Comparison of ENCODE assay signal across 18 cellular contexts in genomic region chr16:49961087-49961486, GRCh38.
DNase-seq lines count a peak whose midpoint lies in the region; ATAC-seq and TF ChIP-seq lines count a peak whose summit lies in the region.
"Had no signal": no experiment of that assay in that cellular context is flagged by ENCODE, and none has a peak within 500 bp of the region (broad histone marks: within the 10 kb centered on the region; RNA-seq: fewer than 3 reads in every experiment).

No MANE protein-coding gene starts in this region.

- H3K4me1 Mint-ChIP-seq in osteocyte (ENCODE audit: unreplicated experiment): peaks cover 24% of the 10 kb centered on the region
- H3K4me1 Mint-ChIP-seq: activated naive CD4-positive, alpha-beta T cell treated with anti-CD3 and anti-CD28 coated beads, Interleukin-2, amount 10 ng/mL, durations not matched to agents 7 days and 5 days; stimulated activated memory B cell treated with anti-CD40 and anti-IgM and Interleukin-4, amounts not matched to agents 10 μg/mL and 1 μg/mL and 100 μg/mL, for 72 hours had no signal

- H3K27ac Mint-ChIP-seq in osteocyte (ENCODE audit: unreplicated experiment): peak overlapping the region; percentile 55
- H3K27ac Mint-ChIP-seq: activated naive CD4-positive, alpha-beta T cell treated with anti-CD3 and anti-CD28 coated beads, Interleukin-2, amount 10 ng/mL, durations not matched to agents 7 days and 5 days; endodermal cell; stimulated activated memory B cell treated with anti-CD40 and anti-IgM and Interleukin-4, amounts not matched to agents 10 μg/mL and 1 μg/mL and 100 μg/mL, for 72 hours; T-helper 2 cell treated with Interferon-gamma antibody and Interleukin-4, amounts not matched to agents 5 μg/mL and 100 μg/mL, for 36 hours had no signal

- peaks cover 11% of the 10 kb centered on the region for H3K27me3 Mint-ChIP-seq in osteocyte (ENCODE audit: unreplicated experiment)

- H3K9me3 Mint-ChIP-seq in osteocyte (ENCODE audit: unreplicated experiment): no peaks in the 10 kb centered on the region
- H3K9me3 Mint-ChIP-seq: activated naive CD4-positive, alpha-beta T cell treated with anti-CD3 and anti-CD28 coated beads, Interleukin-2, amount 10 ng/mL, durations not matched to agents 7 days and 5 days; endodermal cell; stimulated activated memory B cell treated with anti-CD40 and anti-IgM and Interleukin-4, amounts not matched to agents 10 μg/mL and 1 μg/mL and 100 μg/mL, for 72 hours; T-helper 2 cell treated with Interferon-gamma antibody and Interleukin-4, amounts not matched to agents 5 μg/mL and 100 μg/mL, for 36 hours had no signal

- DNase-seq in GM04503 (ENCODE audit: low read depth) (peak; percentile 43), NCI-H69 (lab: John Stamatoyannopoulos, UW) (peak; percentile 47), cardiac fibroblast (ENCODE audit: low read depth in 2 of 2) (peak; percentile 25 to 28), osteocyte (ENCODE audit: extremely low spot score, unreplicated experiment) (no peak), NCI-H524 treated with DMSO at 0.1 percent for 48 hours (lab: John Stamatoyannopoulos, UW) (no peak), NCI-H345 (lab: John Stamatoyannopoulos, UW) (no peak)
- DNase-seq: activated CD8-positive, alpha-beta memory T cell treated with anti-CD3 and anti-CD28 coated beads, Interleukin-2, amount 50 U/mL, for 48 hours; activated naive CD4-positive, alpha-beta T cell treated with anti-CD3 and anti-CD28 coated beads, Interleukin-2, amount 10 ng/mL, durations not matched to agents 7 days and 5 days; C1 segment of cervical spinal cord; central memory CD4-positive, alpha-beta T cell; endodermal cell; NK-92 treated with Interleukin-12 subunit alpha and Interleukin-12 subunit beta, amount 100 ng/mL, for 24 hours; SHP77 treated with DMSO at 0.1 percent for 48 hours; sigmoid colon had no signal

- H3K4me3 Mint-ChIP-seq in osteocyte (ENCODE audit: unreplicated experiment): no peak overlapping the region
- H3K4me3 Mint-ChIP-seq: activated naive CD4-positive, alpha-beta T cell treated with anti-CD3 and anti-CD28 coated beads, Interleukin-2, amount 10 ng/mL, durations not matched to agents 7 days and 5 days; endodermal cell; stimulated activated memory B cell treated with anti-CD40 and anti-IgM and Interleukin-4, amounts not matched to agents 10 μg/mL and 1 μg/mL and 100 μg/mL, for 72 hours; T-helper 2 cell treated with Interferon-gamma antibody and Interleukin-4, amounts not matched to agents 5 μg/mL and 100 μg/mL, for 36 hours had no signal

- H3K4me3 ChIP-seq in cardiac fibroblast (replicated peaks in 1 of 2; ENCODE audit: low read depth in 2 of 2, low read length in 2 of 2): no peak overlapping the region
- H3K4me3 ChIP-seq: sigmoid colon had no signal

- H3K36me3 Mint-ChIP-seq in osteocyte (ENCODE audit: unreplicated experiment): no peaks in the 10 kb centered on the region
- H3K36me3 Mint-ChIP-seq: activated naive CD4-positive, alpha-beta T cell treated with anti-CD3 and anti-CD28 coated beads, Interleukin-2, amount 10 ng/mL, durations not matched to agents 7 days and 5 days; stimulated activated memory B cell treated with anti-CD40 and anti-IgM and Interleukin-4, amounts not matched to agents 10 μg/mL and 1 μg/mL and 100 μg/mL, for 72 hours had no signal

- no peak for TF ChIP-seq CTCF in cardiac fibroblast (IDR thresholded peaks at IDR 0.05; ENCODE audit: low read depth, low read length)
- no peak for TF ChIP-seq CTCF in osteocyte (IDR thresholded peaks at IDR 0.05)

- ATAC-seq in HG02938 (IDR thresholded peaks at IDR 0.05; ENCODE audit: unreplicated experiment): no peak
- no peak for ATAC-seq in HG03159 (IDR thresholded peaks at IDR 0.05; ENCODE audit: unreplicated experiment)
- ATAC-seq: stimulated activated memory B cell treated with anti-CD40 and anti-IgM and Interleukin-4, amounts not matched to agents 10 μg/mL and 1 μg/mL and 100 μg/mL, for 72 hours had no signal

Comparison
In these comparisons a context has a peak if more than half of its experiments do, and no peak if none do; other contexts are left out.
1. DNase-seq: peak in GM04503 (single experiment), NCI-H69 (single experiment) and cardiac fibroblast (2 of 2); none in osteocyte (single experiment), NCI-H524 treated with DMSO at 0.1 percent for 48 hours (single experiment) and NCI-H345 (single experiment).